Comparison of ENCODE assay signal across 1 cellular context in genomic region chr2:64910972-64911433, GRCh38.
A peak's percentile ranks its signal among the peaks of the same experiment; 100 is the strongest.
TF ChIP-seq lines count a peak whose summit lies in the region.

No MANE protein-coding gene starts in this region.

TF ChIP-seq in GM12878, 131 proteins besides CTCF, POLR2A, EP300 and RAD21 (continued from another document):
- TF ChIP-seq ZBTB33 (IDR thresholded peaks at IDR 0.05) (no peak), SP1 (IDR thresholded peaks at IDR 0.05; ENCODE audit: low read depth, low read length) (no peak), ATF2 (IDR thresholded peaks at IDR 0.05; ENCODE audit: low read length) (peak; percentile 68; the same call in 1 of the 2 replicates), MTA3 (IDR thresholded peaks at IDR 0.05; ENCODE audit: borderline replicate concordance, low read length) (peak; percentile 67; the same call in 1 of the 2 replicates), ETV6 (conservative IDR thresholded peaks at IDR 0.05 in 1 of 2, IDR thresholded peaks at IDR 0.05 in 1 of 2; ENCODE audit: borderline replicate concordance in 1 of 2, low read depth in 1 of 2) (peak in 1 of 2 experiments; percentile 42; a peak in 1 of 4 replicates), FOXK2 (IDR thresholded peaks at IDR 0.05) (no peak), MEF2A (IDR thresholded peaks at IDR 0.05; ENCODE audit: insufficient read depth, low read depth, low read length) (peak; percentile 67), NFYA (IDR thresholded peaks at IDR 0.05; ENCODE audit: borderline replicate concordance, low read depth, low read length) (no peak), BCL3 (IDR thresholded peaks at IDR 0.05; ENCODE audit: borderline replicate concordance, insufficient read depth, low read depth, low read length, poor library complexity, severe bottlenecking) (peak; percentile 72), TCF7 (IDR thresholded peaks at IDR 0.05; ENCODE audit: borderline replicate concordance) (no peak), LARP7 (IDR thresholded peaks at IDR 0.05) (no peak), NFIC (IDR thresholded peaks at IDR 0.05; ENCODE audit: low read depth, low read length) (peak; percentile 71; the same call in 1 of the 2 replicates), FOXM1 (IDR thresholded peaks at IDR 0.05; ENCODE audit: low read depth, low read length) (peak; percentile 52; the same call in 1 of the 2 replicates), IKZF2 (IDR thresholded peaks at IDR 0.05) (no peak), CHD1 (IDR thresholded peaks at IDR 0.05; ENCODE audit: low read depth, low read length) (no peak), TBL1XR1 (IDR thresholded peaks at IDR 0.05; ENCODE audit: low read depth, low read length) (no peak), CEBPB (IDR thresholded peaks at IDR 0.05; ENCODE audit: borderline replicate concordance in 1 of 2, low read depth in 2 of 2, low read length in 2 of 2) (no peak), E2F4 (IDR thresholded peaks at IDR 0.05; ENCODE audit: low read depth, low read length) (no peak), ZBED1 (IDR thresholded peaks at IDR 0.05; ENCODE audit: borderline replicate concordance) (peak; percentile 75; the same call in 1 of the 2 replicates), JUNB (IDR thresholded peaks at IDR 0.05) (peak; percentile 52), ZBTB4 (CRISPR knock-in tag; IDR thresholded peaks at IDR 0.05) (no peak), ZNF622 (IDR thresholded peaks at IDR 0.05) (no peak), STAT3 (IDR thresholded peaks at IDR 0.05; ENCODE audit: low read depth, low read length) (no peak), CBX3 (IDR thresholded peaks at IDR 0.05; ENCODE audit: borderline replicate concordance, low read depth) (no peak), HDAC2 (IDR thresholded peaks at IDR 0.05) (no peak), TARDBP (IDR thresholded peaks at IDR 0.05; ENCODE audit: borderline replicate concordance) (no peak), KAT2A (conservative IDR thresholded peaks at IDR 0.05; ENCODE audit: control insufficient read depth, low read depth, low read length) (no peak), RUNX3 (IDR thresholded peaks at IDR 0.05; ENCODE audit: low read length) (peak; percentile 81), SUZ12 (IDR thresholded peaks at IDR 0.05; ENCODE audit: unreplicated experiment) (no peak)
